Comparison of ENCODE assay signal across 29 cellular contexts in the genomic region with DNA sequence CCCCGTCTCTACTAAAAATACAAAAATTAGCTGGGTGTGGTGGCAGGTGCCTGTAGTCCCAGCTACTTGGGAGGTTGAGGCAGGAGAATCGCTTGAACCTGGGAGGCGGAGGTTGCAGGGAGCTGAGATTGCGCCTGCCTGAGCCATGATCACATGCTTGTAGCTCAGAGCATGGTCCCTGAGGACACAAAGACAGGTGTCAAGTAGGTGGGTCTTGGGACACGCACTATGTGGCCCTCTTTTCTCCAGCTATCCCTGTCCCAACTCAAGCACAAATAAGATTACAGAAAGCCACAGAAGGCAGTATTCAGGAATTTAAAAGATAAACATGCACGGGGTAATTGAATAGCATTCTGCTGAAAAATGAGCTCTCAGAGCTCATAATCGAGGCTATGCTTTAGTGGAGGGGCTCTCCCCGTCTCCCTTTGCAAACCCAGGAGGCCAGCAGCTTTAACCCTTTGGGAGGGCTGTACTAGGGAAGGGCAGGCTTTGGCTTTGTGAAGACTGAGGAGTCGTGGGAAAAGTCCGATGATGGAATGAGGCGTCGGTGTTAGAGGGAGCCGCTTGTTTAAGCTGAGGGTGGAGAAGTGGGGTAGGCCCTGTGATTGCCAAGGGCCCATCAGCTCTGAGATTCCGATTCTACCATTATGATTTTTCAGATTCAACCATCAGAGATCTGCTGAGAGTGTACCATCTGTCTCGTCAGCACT. TPM values are rescaled to one million over a fixed set of nuclear protein-coding genes. Genes with fewer than 3 reads are reported as not detected.
"Had no signal": no experiment of that assay in that cellular context is flagged by ENCODE, and none has a peak within 500 bp of the region (broad histone marks: within the 10 kb centered on the region; RNA-seq: fewer than 3 reads in every experiment).

No MANE protein-coding gene starts in this region.

- H3K27ac ChIP-seq: adrenal gland, body of pancreas, cardiac muscle cell, colonic mucosa, dorsolateral prefrontal cortex, foreskin keratinocyte, neural progenitor cell, right atrium auricular region, thyroid gland, upper lobe of right lung had no signal

- H3K4me1 ChIP-seq: colonic mucosa, thyroid gland had no signal

- H3K4me3 Mint-ChIP-seq: activated naive CD8-positive, alpha-beta T cell; activated T-cell treated with anti-CD3 and anti-CD28 coated beads, Interleukin-2, amount 50 U/mL, for 72 hours; effector memory CD8-positive, alpha-beta T cell; naive thymus-derived CD8-positive, alpha-beta T cell; neural progenitor cell; stimulated activated naive B cell treated with anti-CD40 and anti-IgM and Interleukin-4, amounts not matched to agents 10 μg/mL and 1 μg/mL and 100 μg/mL, for 72 hours had no signal

- H3K36me3 Mint-ChIP-seq: activated naive CD8-positive, alpha-beta T cell; naive thymus-derived CD8-positive, alpha-beta T cell; neural progenitor cell; stimulated activated naive B cell treated with anti-CD40 and anti-IgM and Interleukin-4, amounts not matched to agents 10 μg/mL and 1 μg/mL and 100 μg/mL, for 72 hours had no signal

- H3K9me3 Mint-ChIP-seq: activated T-cell treated with anti-CD3 and anti-CD28 coated beads, Interleukin-2, amount 50 U/mL, for 72 hours; effector memory CD8-positive, alpha-beta T cell; naive thymus-derived CD8-positive, alpha-beta T cell; neural progenitor cell; stimulated activated naive B cell treated with anti-CD40 and anti-IgM and Interleukin-4, amounts not matched to agents 10 μg/mL and 1 μg/mL and 100 μg/mL, for 72 hours had no signal

- DNase-seq: activated CD4-positive, alpha-beta T cell treated with anti-CD3 and anti-CD28 coated beads for 4 hours; activated CD4-positive, alpha-beta T cell treated with anti-CD3 and anti-CD28 coated beads, Interleukin-2, amount 50 U/mL, for 4 hours; activated naive CD4-positive, alpha-beta T cell treated with Interleukin-2 at 50 U/mL for 16 hours; activated T-cell treated with anti-CD3 and anti-CD28 coated beads for 4 hours; activated T-cell treated with anti-CD3 and anti-CD28 coated beads, Interleukin-2, amount 50 U/mL, for 72 hours; adrenal gland; aorta; body of pancreas; cerebellar nuclear complex; colonic mucosa; dorsolateral prefrontal cortex; effector memory CD8-positive, alpha-beta T cell; foreskin keratinocyte; left colon; midbrain; naive thymus-derived CD8-positive, alpha-beta T cell; occipital lobe; stimulated activated CD4-positive, alpha-beta T cell treated with anti-CD3 and anti-CD28 coated beads, Interleukin-1b, Interleukin-23, amount 100 ng/mL, for 48 hours; stimulated activated CD4-positive, alpha-beta T cell treated with anti-CD3 and anti-CD28 coated beads, Interleukin-4, amount 100 ng/mL, for 4 hours; stimulated activated naive B cell treated with anti-CD40 and anti-IgM and Interleukin-4, amounts not matched to agents 10 μg/mL and 1 μg/mL and 100 μg/mL, for 72 hours; stomach; thyroid gland; upper lobe of right lung had no signal

- H3K9me3 ChIP-seq: adrenal gland, body of pancreas, colonic mucosa, right atrium auricular region, stomach, thyroid gland, upper lobe of right lung had no signal

- H3K27me3 ChIP-seq: adrenal gland, body of pancreas, colonic mucosa, right atrium auricular region, stomach, thyroid gland, upper lobe of right lung had no signal

- ATAC-seq: body of pancreas; effector memory CD8-positive, alpha-beta T cell; foreskin keratinocyte; left colon; naive thymus-derived CD8-positive, alpha-beta T cell; stimulated activated naive B cell treated with anti-CD40 and anti-IgM and Interleukin-4, amounts not matched to agents 10 μg/mL and 1 μg/mL and 100 μg/mL, for 72 hours; upper lobe of right lung had no signal

- H3K36me3 ChIP-seq: adrenal gland, cardiac muscle cell, colonic mucosa, neural progenitor cell, right atrium auricular region, stomach, thyroid gland, upper lobe of right lung had no signal

- H3K4me3 ChIP-seq: adrenal gland, body of pancreas, cardiac muscle cell, colonic mucosa, dorsolateral prefrontal cortex, neural progenitor cell, right atrium auricular region, smooth muscle cell, stomach, thyroid gland, upper lobe of right lung had no signal

- H3K4me1 Mint-ChIP-seq: naive thymus-derived CD8-positive, alpha-beta T cell had no signal

- H3K27ac Mint-ChIP-seq: activated naive CD8-positive, alpha-beta T cell; activated T-cell treated with anti-CD3 and anti-CD28 coated beads, Interleukin-2, amount 50 U/mL, for 72 hours; effector memory CD8-positive, alpha-beta T cell; neural progenitor cell; stimulated activated naive B cell treated with anti-CD40 and anti-IgM and Interleukin-4, amounts not matched to agents 10 μg/mL and 1 μg/mL and 100 μg/mL, for 72 hours had no signal

RNA-seq across cellular contexts. Expression of a gene that starts 59.6 kb away (rescaled TPM):
- total RNA-seq: naive thymus-derived CD8-positive, alpha-beta T cell; smooth muscle cell; T-helper 1 cell treated with Interleukin-12 subunit alpha and Interleukin-12 subunit beta and Interleukin-4 antibody, amounts not matched to agents 30 ng/mL and 1 ng/mL, for 36 hours had no signal
- polyA plus RNA-seq: naive thymus-derived CD8-positive, alpha-beta T cell; smooth muscle cell had no signal
